In genomic region chr2:238904177-238904576, GRCh38 we compare ENCODE assay signal across 24 cellular contexts. TPM values are rescaled to one million over a fixed set of nuclear protein-coding genes. Genes with fewer than 3 reads are reported as not detected.
"Had no signal": no experiment of that assay in that cellular context is flagged by ENCODE, and none has a peak within 500 bp of the region (broad histone marks: within the 10 kb centered on the region; RNA-seq: fewer than 3 reads in every experiment).

No MANE protein-coding gene starts in this region.

- ATAC-seq: left colon; left lung; lower lobe of right lung; naive thymus-derived CD8-positive, alpha-beta T cell; pancreas; right cardiac atrium; stimulated activated effector memory CD8-positive, alpha-beta T cell treated with anti-CD3 and anti-CD28 coated beads, Interleukin-12 subunit alpha, Interleukin-12 subunit beta, amount 100 ng/mL, for 72 hours had no signal

- H3K4me3 ChIP-seq: left lung, lower lobe of right lung, pancreas, prostate gland, sigmoid colon, spleen, suprapubic skin, thoracic aorta, tibial artery, uterus had no signal

- H3K27ac ChIP-seq: left lung, lower lobe of right lung, pancreas, prostate gland, sigmoid colon, spleen, suprapubic skin, thoracic aorta, tibial artery had no signal

- H3K27me3 ChIP-seq: left lung, pancreas, sigmoid colon, tibial artery, uterus had no signal

- DNase-seq: hippocampal formation; kidney glomerular epithelial cell; left colon; left lung; lower lobe of right lung; mammary epithelial cell; mesenchymal stem cell; nucleus accumbens; pancreas; retina; sigmoid colon; small intestine; spleen; stimulated activated CD4-positive, alpha-beta T cell treated with anti-CD3 and anti-CD28 coated beads, Interleukin-4, amount 100 ng/mL, for 24 hours; stimulated activated naive CD4-positive, alpha-beta T cell; tibial artery; uterus had no signal

- H3K9me3 ChIP-seq: left lung, lower lobe of right lung, pancreas, prostate gland, spleen, suprapubic skin, thoracic aorta, tibial artery, uterus had no signal

- H3K36me3 ChIP-seq: left lung, lower lobe of right lung, pancreas, prostate gland, sigmoid colon, spleen, suprapubic skin, thoracic aorta, tibial artery, uterus had no signal

- H3K4me1 ChIP-seq: left lung, lower lobe of right lung, pancreas, prostate gland, spleen had no signal

- FAIRE-seq: keratinocyte, pancreas, small intestine had no signal

RNA-seq across cellular contexts. Expression of gene TWIST2, which starts 56.3 kb away (rescaled TPM):
- total RNA-seq: naive thymus-derived CD8-positive, alpha-beta T cell had no signal
- polyA plus RNA-seq: naive thymus-derived CD8-positive, alpha-beta T cell had no signal
